In genomic region chr6:71502210-71502609, GRCh38 we compare ENCODE assay signal across 25 cellular contexts.
"Had no signal": no experiment of that assay in that cellular context is flagged by ENCODE, and none has a peak within 500 bp of the region (broad histone marks: within the 10 kb centered on the region; RNA-seq: fewer than 3 reads in every experiment).

No MANE protein-coding gene starts in this region.

- H3K4me1 ChIP-seq: adrenal gland, SJCRH30 had no signal

- H3K27ac ChIP-seq: adrenal gland, SJCRH30, SK-N-MC had no signal

- H3K4me3 ChIP-seq: adrenal gland, SJCRH30, SK-N-MC had no signal

- H3K36me3 ChIP-seq: adrenal gland, SJCRH30 had no signal

- ATAC-seq: activated CD8-positive, alpha-beta T cell treated with anti-CD3 and anti-CD28 coated beads for 36 hours; activated naive CD4-positive, alpha-beta T cell treated with anti-CD3 and anti-CD28 coated beads, Interleukin-2, amount 50 U/mL, for 72 hours; Panc1 had no signal

- H3K9me3 Mint-ChIP-seq: activated CD4-positive, alpha-beta T cell treated with anti-CD3 and anti-CD28 coated beads, Interleukin-2, amount 10 ng/mL, durations not matched to agents 24 days and 14 days; activated CD8-positive, alpha-beta T cell treated with anti-CD3 and anti-CD28 coated beads for 36 hours; activated naive CD4-positive, alpha-beta T cell treated with anti-CD3 and anti-CD28 coated beads for 36 hours; activated naive CD4-positive, alpha-beta T cell treated with anti-CD3 and anti-CD28 coated beads, Interleukin-2, amount 50 U/mL, for 72 hours; activated T-cell treated with anti-CD3 and anti-CD28 coated beads, Interleukin-2, amount 50 U/mL, for 24 hours; activated T-helper 1 cell treated with anti-CD3 and anti-CD28 coated beads, Interleukin-12 subunit alpha, Interleukin-12 subunit beta, Interleukin-2, Interleukin-4 antibody, amounts not matched to agents 30 ng/mL and 10 ng/mL and 1 ng/mL, durations not matched to agents 14 hours and 24 hours and 36 hours; brain had no signal

- H3K9me3 ChIP-seq: adrenal gland, SJCRH30 had no signal

- FAIRE-seq: astrocyte, bronchial epithelial cell had no signal

- H3K27me3 Mint-ChIP-seq: activated CD4-positive, alpha-beta T cell treated with anti-CD3 and anti-CD28 coated beads, Interleukin-2, amount 10 ng/mL, durations not matched to agents 24 days and 14 days; activated CD8-positive, alpha-beta T cell treated with anti-CD3 and anti-CD28 coated beads for 36 hours; activated T-cell treated with anti-CD3 and anti-CD28 coated beads, Interleukin-2, amount 50 U/mL, for 24 hours had no signal

- H3K4me3 Mint-ChIP-seq: activated CD4-positive, alpha-beta T cell treated with anti-CD3 and anti-CD28 coated beads, Interleukin-2, amount 10 ng/mL, durations not matched to agents 24 days and 14 days; activated CD8-positive, alpha-beta T cell treated with anti-CD3 and anti-CD28 coated beads for 36 hours; activated naive CD4-positive, alpha-beta T cell treated with anti-CD3 and anti-CD28 coated beads for 36 hours; activated T-cell treated with anti-CD3 and anti-CD28 coated beads, Interleukin-2, amount 50 U/mL, for 24 hours; activated T-helper 1 cell treated with anti-CD3 and anti-CD28 coated beads, Interleukin-12 subunit alpha, Interleukin-12 subunit beta, Interleukin-2, Interleukin-4 antibody, amounts not matched to agents 30 ng/mL and 10 ng/mL and 1 ng/mL, durations not matched to agents 14 hours and 24 hours and 36 hours; brain had no signal

- H3K4me1 Mint-ChIP-seq: activated CD4-positive, alpha-beta T cell treated with anti-CD3 and anti-CD28 coated beads, Interleukin-2, amount 10 ng/mL, durations not matched to agents 24 days and 14 days had no signal

- H3K27me3 ChIP-seq: adrenal gland, SJCRH30 had no signal

- H3K36me3 Mint-ChIP-seq: activated naive CD4-positive, alpha-beta T cell treated with anti-CD3 and anti-CD28 coated beads, Interleukin-2, amount 50 U/mL, for 72 hours; brain had no signal

- DNase-seq: activated CD4-positive, alpha-beta T cell treated with anti-CD3 and anti-CD28 coated beads, Interleukin-2, amount 10 ng/mL, durations not matched to agents 24 days and 14 days; activated CD4-positive, alpha-beta T cell treated with anti-CD3 and anti-CD28 coated beads, Interleukin-2, amount 50 U/mL, for 4 hours; activated CD8-positive, alpha-beta T cell treated with anti-CD3 and anti-CD28 coated beads for 36 hours; activated gamma-delta T cell treated with Interleukin-2 at 50 U/mL for 16 hours; activated naive CD4-positive, alpha-beta T cell treated with anti-CD3 and anti-CD28 coated beads for 36 hours; activated T-cell treated with anti-CD3 and anti-CD28 coated beads, Interleukin-2, amount 50 U/mL, for 24 hours; adrenal gland; caudate nucleus; Karpas-422; NCI-H1105; NCI-H1417 treated with DMSO at 0.1 percent for 48 hours; NCI-H187 treated with DMSO at 0.1 percent for 48 hours; NCI-H2081; NCI-H345; NCI-H524 treated with DMSO at 0.1 percent for 48 hours; SHP77; SJCRH30; T1000 had no signal

- H3K27ac Mint-ChIP-seq: activated CD4-positive, alpha-beta T cell treated with anti-CD3 and anti-CD28 coated beads, Interleukin-2, amount 10 ng/mL, durations not matched to agents 24 days and 14 days; activated CD8-positive, alpha-beta T cell treated with anti-CD3 and anti-CD28 coated beads for 36 hours; activated naive CD4-positive, alpha-beta T cell treated with anti-CD3 and anti-CD28 coated beads for 36 hours; activated naive CD4-positive, alpha-beta T cell treated with anti-CD3 and anti-CD28 coated beads, Interleukin-2, amount 50 U/mL, for 72 hours; activated T-cell treated with anti-CD3 and anti-CD28 coated beads, Interleukin-2, amount 50 U/mL, for 24 hours; activated T-helper 1 cell treated with anti-CD3 and anti-CD28 coated beads, Interleukin-12 subunit alpha, Interleukin-12 subunit beta, Interleukin-2, Interleukin-4 antibody, amounts not matched to agents 30 ng/mL and 10 ng/mL and 1 ng/mL, durations not matched to agents 14 hours and 24 hours and 36 hours; brain had no signal
